In the genomic region with DNA sequence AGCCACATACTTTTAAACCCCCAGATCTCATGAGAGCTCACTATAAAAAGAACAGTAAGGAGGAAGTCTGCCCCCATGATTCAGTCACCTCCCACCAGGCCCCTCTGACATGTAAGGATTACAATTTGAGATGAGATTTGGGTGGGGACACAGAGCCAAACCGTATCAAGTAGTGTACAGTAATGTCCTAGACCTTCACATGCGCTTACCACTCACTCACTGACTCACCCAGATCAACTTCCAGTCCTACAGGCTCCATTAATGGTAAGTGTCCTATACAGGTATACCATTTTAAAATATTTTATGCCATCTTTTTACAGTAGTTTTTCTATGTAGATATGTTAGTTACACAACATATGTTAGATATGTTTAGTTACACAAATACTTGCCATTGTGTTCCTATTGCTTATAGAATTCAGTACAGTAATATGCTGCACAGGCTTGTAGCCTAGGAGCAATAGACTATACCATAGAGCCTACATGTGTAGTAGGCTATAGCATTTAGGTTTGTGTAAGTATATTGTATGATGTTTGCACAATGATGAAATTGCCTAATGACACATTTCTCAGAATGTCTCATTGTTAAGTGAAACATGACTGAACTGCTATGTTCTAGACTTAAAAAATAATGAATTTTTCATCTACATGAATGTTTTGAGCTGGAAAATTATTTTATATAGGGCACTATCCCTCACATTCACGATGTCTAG, we compare ENCODE assay signal across 16 cellular contexts. TPM values are rescaled to one million over a fixed set of nuclear protein-coding genes. Genes with fewer than 3 reads are reported as not detected.
A peak's percentile ranks its signal among the peaks of the same experiment; 100 is the strongest.
DNase-seq lines count a peak whose midpoint lies in the region; ATAC-seq, FAIRE-seq and TF ChIP-seq lines count a peak whose summit lies in the region.
"Had no signal": no experiment of that assay in that cellular context is flagged by ENCODE, and none has a peak within 500 bp of the region (broad histone marks: within the 10 kb centered on the region; RNA-seq: fewer than 3 reads in every experiment).

No MANE protein-coding gene starts in this region.

- H3K4me1 Mint-ChIP-seq in activated B cell treated with CpG ODN at 0.5 μM for 24 hours, result peaks cover 15% of the 10 kb centered on the region

- DNase-seq in A549 (ENCODE audit: low read depth in 1 of 2, low spot score in 1 of 2) (no peak), activated B cell treated with CpG ODN at 0.5 μM for 24 hours (no peak), hippocampal formation (lab: John Stamatoyannopoulos, UW) (no peak), stomach (no peak)
- DNase-seq in activated effector memory CD4-positive, alpha-beta T cell treated with anti-CD3 and anti-CD28 coated beads, Interleukin-2, amount 50 U/mL, for 16 hours, result no peak
- DNase-seq: activated gamma-delta T cell treated with Interleukin-2 at 50 U/mL for 16 hours; glutamatergic neuron; left ventricle myocardium inferior; pancreas; stimulated activated CD4-positive, alpha-beta T cell treated with anti-CD3 and anti-CD28 coated beads, Interleukin-4, amount 100 ng/mL, for 24 hours; substantia nigra had no signal

- peaks cover 9% of the 10 kb centered on the region for H3K9me3 Mint-ChIP-seq in activated B cell treated with CpG ODN at 0.5 μM for 24 hours

- H3K9me3 ChIP-seq in A549 (no peaks in the 10 kb centered on the region), stomach (peaks cover 0 to 12% (median 5%) of the 10 kb centered on the region in 4 donors)
- H3K9me3 ChIP-seq: pancreas had no signal

- TF ChIP-seq POLR2A in A549 (IDR thresholded peaks at IDR 0.05; ENCODE audit: low read length) (no peak), stomach (IDR thresholded peaks at IDR 0.05) (no peak)

- H3K36me3 ChIP-seq in stomach, result peaks cover 0 to 31% (median 26%) of the 10 kb centered on the region in 4 donors
- H3K36me3 ChIP-seq: pancreas had no signal

- H3K36me3 Mint-ChIP-seq in activated B cell treated with CpG ODN at 0.5 μM for 24 hours (ENCODE audit: low read depth), result peaks cover 34% of the 10 kb centered on the region

- POLR2A ChIA-PET in A549 (lab: Yijun Ruan, JAX), result interaction anchor here (0.8 to 1.4 kb wide), 3 partner anchors 11 to 303 kb away, joined by 4 to 6 read pairs (median 5); a partner anchor contains a TSS
- POLR2A ChIA-PET in activated B cell treated with CpG ODN at 0.5 μM for 24 hours (lab: Charles Lee), result interaction anchor here (1.4 kb wide), 2 partner anchors 11 to 303 kb away, joined by 5 to 13 read pairs; a partner anchor contains a TSS

- H3K4me2 ChIP-seq in A549, result no peak overlapping the region

- intact Hi-C loops in activated B cell treated with CpG ODN at 0.5 μM for 24 hours (cut with micrococcal nuclease) (loop anchor here (1.0 to 5.0 kb wide), 6 partner anchors 11 to 379 kb away; a partner anchor contains a TSS), stomach (cut with DNase I; ENCODE audit: low total_unique reads) (loop anchor here (10.0 kb wide), 1 partner anchor 267 kb away; no protein-coding TSS in a partner anchor)

- WGBS in A549 (ENCODE audit: missing lambda C conversion rate), result 33% methylated on average over 3 of the region's 3 CpGs
- 44 to 60% (median 49%) methylated on average over 3 of the region's 3 CpGs for WGBS in stomach, 5 donors

- no peak for FAIRE-seq in A549 (lab: Jason Lieb, UNC)

- TF ChIP-seq EP300 in A549 (IDR thresholded peaks at IDR 0.05) (no peak), stomach (IDR thresholded peaks at IDR 0.05) (no peak)

- CTCF ChIA-PET in A549 (lab: Yijun Ruan, JAX), result interaction anchor here (0.7 to 8.5 kb wide), 27 partner anchors 10 to 303 kb away, joined by 3 to 80 read pairs (median 5); a partner anchor contains a TSS
- CTCF ChIA-PET in activated B cell treated with CpG ODN at 0.5 μM for 24 hours (lab: Charles Lee), result interaction anchor here (0.6 to 3.8 kb wide), 24 partner anchors 9 to 377 kb away, joined by 3 to 40 read pairs (median 4); a partner anchor contains a TSS

- TF ChIP-seq CTCF in A549 (IDR thresholded peaks at IDR 0.05) (no peak), activated B cell treated with CpG ODN at 0.5 μM for 24 hours (IDR thresholded peaks at IDR 0.05) (no peak), stomach (IDR thresholded peaks at IDR 0.05) (no peak)

- H3K27ac ChIP-seq in A549 (no peak overlapping the region), stomach (no peak overlapping the region)
- H3K27ac ChIP-seq: left ventricle myocardium inferior, pancreas, VCaP had no signal

- ATAC-seq in A549, result peak; percentile 19 to 32; a peak in 4 of 6 replicates
- peak; percentile 6 for ATAC-seq in GM18858 (IDR thresholded peaks at IDR 0.05; ENCODE audit: unreplicated experiment)
- ATAC-seq in HG02885 (IDR thresholded peaks at IDR 0.05; ENCODE audit: poor library complexity, unreplicated experiment), result peak; percentile 16
- ATAC-seq in activated B cell treated with CpG ODN at 0.5 μM for 24 hours (ENCODE audit: low read depth), result no peak
- ATAC-seq in GM19467 (IDR thresholded peaks at IDR 0.05; ENCODE audit: unreplicated experiment), result no peak

- H3K27ac Mint-ChIP-seq in activated B cell treated with CpG ODN at 0.5 μM for 24 hours, result peak overlapping the region; percentile 32
- H3K27ac Mint-ChIP-seq: B cell had no signal

- H3K27me3 Mint-ChIP-seq in activated B cell treated with CpG ODN at 0.5 μM for 24 hours, result no peaks in the 10 kb centered on the region
- H3K27me3 Mint-ChIP-seq: B cell had no signal

- TF ChIP-seq RAD21 in A549 (conservative IDR thresholded peaks at IDR 0.05 in 1 of 2, IDR thresholded peaks at IDR 0.05 in 1 of 2), result no peak

- H3K4me3 Mint-ChIP-seq in activated B cell treated with CpG ODN at 0.5 μM for 24 hours, result no peak overlapping the region
- H3K4me3 Mint-ChIP-seq: B cell had no signal

- H3K27me3 ChIP-seq in stomach, result no peaks in the 10 kb centered on the region
- H3K27me3 ChIP-seq: pancreas had no signal

- H3K4me3 ChIP-seq in A549 (no peak overlapping the region), stomach (no peak overlapping the region)
- H3K4me3 ChIP-seq: left ventricle myocardium inferior, pancreas had no signal

- peaks cover 8% of the 10 kb centered on the region; the same call in 1 of the 3 replicates for H3K4me1 ChIP-seq in A549
- H3K4me1 ChIP-seq in stomach, result peaks cover 0 to 21% (median 10%) of the 10 kb centered on the region in 4 donors

TF ChIP-seq in A549, 52 proteins besides CTCF, POLR2A, EP300 and RAD21:
- TF ChIP-seq FOXS1 (CRISPR knock-in tag; IDR thresholded peaks at IDR 0.05), result no peak
- TF ChIP-seq MAZ (IDR thresholded peaks at IDR 0.05; ENCODE audit: borderline replicate concordance, low read depth, low read length), result no peak
- TF ChIP-seq, protein P1, sequence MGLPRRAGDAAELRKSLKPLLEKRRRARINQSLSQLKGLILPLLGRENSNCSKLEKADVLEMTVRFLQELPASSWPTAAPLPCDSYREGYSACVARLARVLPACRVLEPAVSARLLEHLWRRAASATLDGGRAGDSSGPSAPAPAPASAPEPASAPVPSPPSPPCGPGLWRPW (IDR thresholded peaks at IDR 0.05), result no peak
- no peak for TF ChIP-seq POLR2AphosphoS2 (conservative IDR thresholded peaks at IDR 0.05; ENCODE audit: low read length)
- TF ChIP-seq CBX2 (IDR thresholded peaks at IDR 0.05; ENCODE audit: borderline replicate concordance, low read depth), result no peak
- no peak for TF ChIP-seq ZC3H11A (IDR thresholded peaks at IDR 0.05)
- no peak for TF ChIP-seq CHD4 (IDR thresholded peaks at IDR 0.05; ENCODE audit: borderline replicate concordance)
- TF ChIP-seq, protein P2, sequence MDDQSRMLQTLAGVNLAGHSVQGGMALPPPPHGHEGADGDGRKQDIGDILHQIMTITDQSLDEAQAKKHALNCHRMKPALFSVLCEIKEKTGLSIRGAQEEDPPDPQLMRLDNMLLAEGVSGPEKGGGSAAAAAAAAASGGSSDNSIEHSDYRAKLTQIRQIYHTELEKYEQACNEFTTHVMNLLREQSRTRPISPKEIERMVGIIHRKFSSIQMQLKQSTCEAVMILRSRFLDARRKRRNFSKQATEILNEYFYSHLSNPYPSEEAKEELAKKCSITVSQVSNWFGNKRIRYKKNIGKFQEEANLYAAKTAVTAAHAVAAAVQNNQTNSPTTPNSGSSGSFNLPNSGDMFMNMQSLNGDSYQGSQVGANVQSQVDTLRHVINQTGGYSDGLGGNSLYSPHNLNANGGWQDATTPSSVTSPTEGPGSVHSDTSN (IDR thresholded peaks at IDR 0.05), result no peak
- no peak for TF ChIP-seq FOSB (CRISPR knock-in tag; IDR thresholded peaks at IDR 0.05)
- TF ChIP-seq NFE2L2 (conservative IDR thresholded peaks at IDR 0.05; ENCODE audit: low read length), result no peak
- no peak for TF ChIP-seq HOXA7 (CRISPR knock-in tag; IDR thresholded peaks at IDR 0.05)
- no peak for TF ChIP-seq SMC3 (IDR thresholded peaks at IDR 0.05)
- TF ChIP-seq ZFP36 (IDR thresholded peaks at IDR 0.05; ENCODE audit: borderline replicate concordance, partially characterized antibody), result no peak
- no peak for TF ChIP-seq RNF2 (IDR thresholded peaks at IDR 0.05; ENCODE audit: borderline replicate concordance, low read depth)

RNA-seq across cellular contexts. Expression of a gene that starts 11.7 kb away (rescaled TPM):
- polyA plus RNA-seq in A549 (2011; rRNA removed), result 31.6 and 32.5 TPM in 2 replicates
- polyA plus RNA-seq in A549 (2012; cell fraction: cytosol; rRNA removed), result 11.4 and 13.2 TPM in 2 replicates
- polyA plus RNA-seq in A549 (2012; cell fraction: nucleus; rRNA removed), result 11.1 and 15.2 TPM in 2 replicates
- 27.8 to 31.9 TPM (median 31.8 TPM) in 3 replicates for polyA plus RNA-seq in A549 (2017; fragmentation: RNase III; extraction: RNeasy Plus Mini Kit Qiagen cat#74134 plus additional on column Dnase treatment)
- polyA minus RNA-seq in A549 (2011; rRNA and poly(A)+ RNA removed), result 36.0 and 42.7 TPM in 2 replicates
- total RNA-seq in activated B cell treated with CpG ODN at 0.5 μM for 24 hours, result 67.4 and 68.4 TPM in 2 replicates
- total RNA-seq in stomach, result 10 to 100 TPM in 4 of 5 donors, 1 to 10 TPM in 1; 2.9 to 77.1 (median 33.5) TPM
- 10 to 100 TPM; 19.6 to 30.7 (median 25.7) TPM for polyA plus RNA-seq in stomach

RNA-seq across cellular contexts. Expression of a gene that starts 14.2 kb away (rescaled TPM):
- polyA plus RNA-seq in A549 (2011; rRNA removed) (5.6 TPM in 2 replicates), A549 (2017; fragmentation: RNase III; extraction: RNeasy Plus Mini Kit Qiagen cat#74134 plus additional on column Dnase treatment) (3.7 to 4.2 TPM (median 3.9 TPM) in 3 replicates), stomach (10 to 100 TPM in 1 of 3 donors, 1 to 10 TPM in 2; 5.8 to 10.4 (median 9.5) TPM)
- polyA plus RNA-seq in A549 (2012; cell fraction: cytosol; rRNA removed), result 3.2 and 3.5 TPM in 2 replicates
- polyA plus RNA-seq in A549 (2012; cell fraction: nucleus; rRNA removed), result 4.6 and 6.1 TPM in 2 replicates
- 4.1 and 5.4 TPM in 2 replicates for polyA minus RNA-seq in A549 (2011; rRNA and poly(A)+ RNA removed)
- total RNA-seq in activated B cell treated with CpG ODN at 0.5 μM for 24 hours (16.0 and 16.7 TPM in 2 replicates), stomach (10 to 100 TPM in 2 of 5 donors, 1 to 10 TPM in 3; 2.3 to 33.5 (median 8.7) TPM)

Comparison
In these comparisons a context has a peak if more than half of its experiments do, and no peak if none do; other contexts are left out.
1. ATAC-seq: peak in A549 (2 of 2), GM18858 (single experiment) and HG02885 (single experiment); none in activated B cell treated with CpG ODN at 0.5 μM for 24 hours (single experiment) and GM19467 (single experiment).